ENCODE assay signal across 14 cellular contexts in the genomic region with DNA sequence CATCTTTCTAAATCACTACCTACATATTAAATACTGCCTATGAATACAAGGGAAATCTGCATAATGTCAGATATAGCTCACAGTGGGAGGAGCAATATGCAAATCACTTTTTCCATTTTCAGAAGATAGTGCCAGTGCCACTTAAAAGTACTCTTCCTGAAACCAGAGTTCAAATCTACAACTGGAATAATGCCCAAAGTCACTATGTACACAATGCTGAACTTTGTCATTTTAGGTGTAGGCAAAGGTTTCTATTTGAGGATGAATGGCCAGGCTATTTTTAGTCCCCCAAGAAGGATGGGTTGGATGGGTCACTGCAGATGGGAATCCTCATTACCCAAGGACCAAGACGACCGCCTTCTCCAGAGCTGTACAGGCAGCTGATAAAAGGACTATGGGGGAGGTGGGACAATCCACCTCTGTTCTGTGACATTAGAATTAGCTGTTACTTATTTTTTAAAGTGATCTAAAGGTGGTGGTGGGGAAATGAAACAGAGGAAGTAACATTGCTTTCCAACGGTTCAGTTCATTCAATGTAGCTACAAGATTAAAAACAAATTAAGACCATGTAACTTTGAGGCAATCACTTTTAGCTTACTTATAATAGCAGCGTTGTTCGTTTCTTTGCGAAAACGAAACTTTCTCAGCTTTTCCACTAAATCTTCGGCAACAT. TPM values are rescaled to one million over a fixed set of nuclear protein-coding genes. Genes with fewer than 3 reads are reported as not detected.
A peak's percentile ranks its signal among the peaks of the same experiment; 100 is the strongest.
DNase-seq lines count a peak whose midpoint lies in the region; ATAC-seq and TF ChIP-seq lines count a peak whose summit lies in the region.
"Had no signal": no experiment of that assay in that cellular context is flagged by ENCODE, and none has a peak within 500 bp of the region (broad histone marks: within the 10 kb centered on the region; RNA-seq: fewer than 3 reads in every experiment).

No MANE protein-coding gene starts in this region.

- no peak overlapping the region for H3K18ac ChIP-seq in mesenchymal stem cell (ENCODE audit: low read depth in 1 of 2, low read length in 2 of 2)
- no peak overlapping the region for H3K18ac ChIP-seq in neuronal stem cell (ENCODE audit: low read length)

- H4K91ac ChIP-seq in mesenchymal stem cell (ENCODE audit: low read length) (no peak overlapping the region), neuronal stem cell (ENCODE audit: low read depth, low read length, poor library complexity) (no peak overlapping the region)

- H3K27me3 ChIP-seq in DOHH2 (ENCODE audit: control insufficient read depth, low read length) (no peaks in the 10 kb centered on the region), SU-DHL-6 (ENCODE audit: low read length) (no peaks in the 10 kb centered on the region), mesenchymal stem cell (ENCODE audit: control insufficient read depth in 1 of 2, insufficient read depth in 1 of 2, low read length in 2 of 2) (no peaks in the 10 kb centered on the region), neuronal stem cell (ENCODE audit: control insufficient read depth in 3 of 3, insufficient read depth in 3 of 3, low read depth in 1 of 3, low read length in 3 of 3) (no peaks in the 10 kb centered on the region)
- H3K27me3 ChIP-seq: gastroesophageal sphincter had no signal

- H3K4me1 ChIP-seq in DOHH2 (ENCODE audit: control insufficient read depth, low read length) (peaks cover 77% of the 10 kb centered on the region), mesenchymal stem cell (ENCODE audit: control insufficient read depth, insufficient read depth, low read depth, low read length) (peaks cover 6% of the 10 kb centered on the region), neuronal stem cell (ENCODE audit: control insufficient read depth in 2 of 2, insufficient read depth in 1 of 2, low read depth in 1 of 2, low read length in 2 of 2) (no peaks in the 10 kb centered on the region)

- no peak overlapping the region for H3K23ac ChIP-seq in mesenchymal stem cell (ENCODE audit: low read length in 2 of 2)
- H3K23ac ChIP-seq in neuronal stem cell (ENCODE audit: low read depth, low read length, poor library complexity): no peak overlapping the region

- peaks cover 30% of the 10 kb centered on the region for H3F3A ChIP-seq in DOHH2 (ENCODE audit: control insufficient read depth, insufficient read depth)
- H3F3A ChIP-seq in SU-DHL-6 (ENCODE audit: insufficient read depth): peaks cover 23% of the 10 kb centered on the region

- H2AK5ac ChIP-seq in mesenchymal stem cell (ENCODE audit: low read length, severe bottlenecking): peak overlapping the region; percentile 21
- H2AK5ac ChIP-seq in neuronal stem cell (ENCODE audit: low read depth, low read length): no peak overlapping the region

- H4K20me1 ChIP-seq in DOHH2 (ENCODE audit: control insufficient read depth, insufficient read depth, low read depth, low read length): no peaks in the 10 kb centered on the region
- no peaks in the 10 kb centered on the region for H4K20me1 ChIP-seq in SU-DHL-6 (ENCODE audit: low read depth, low read length)

- 93% methylated on average over 8 of the region's 8 CpGs for WGBS in mesenchymal stem cell
- no CpG with 5 or more reads among the region's 8 CpGs for WGBS in neuronal stem cell (ENCODE audit: extremely low coverage in 2 of 2, insufficient read length in 2 of 2, insufficient replicate concordance in 1 of 2), 2 donors

- H3K36me3 ChIP-seq in DOHH2 (ENCODE audit: control insufficient read depth, low read length): peaks cover 59% of the 10 kb centered on the region
- peaks cover 34% of the 10 kb centered on the region; the same call in 1 of the 2 replicates for H3K36me3 ChIP-seq in SU-DHL-6 (ENCODE audit: low read length)
- H3K36me3 ChIP-seq in mesenchymal stem cell (ENCODE audit: control insufficient read depth in 1 of 2, insufficient read depth in 2 of 2, low read depth in 1 of 2, low read length in 2 of 2): peaks cover 7 to 52% of the 10 kb centered on the region in 2 experiments
- H3K36me3 ChIP-seq in neuronal stem cell (replicated peaks in 1 of 2; ENCODE audit: control insufficient read depth in 2 of 2, insufficient read depth in 2 of 2, low read length in 2 of 2): peaks cover 5 to 70% of the 10 kb centered on the region in 2 donors

- peak overlapping the region; percentile 96 for H3K27ac ChIP-seq in DOHH2 (ENCODE audit: low read depth, low read length)
- H3K27ac ChIP-seq in SU-DHL-6 (ENCODE audit: low read depth, low read length): peak overlapping the region; percentile 57
- no peak overlapping the region for H3K27ac ChIP-seq in mesenchymal stem cell (ENCODE audit: low read length, poor library complexity, severe bottlenecking)
- no peak overlapping the region for H3K27ac ChIP-seq in neuronal stem cell (replicated peaks; ENCODE audit: low read length)
- H3K27ac ChIP-seq: gastroesophageal sphincter had no signal

- H3K9ac ChIP-seq in SU-DHL-6 (ENCODE audit: low read length): peak overlapping the region; percentile 19
- no peak overlapping the region for H3K9ac ChIP-seq in mesenchymal stem cell (ENCODE audit: low read length)
- no peak overlapping the region for H3K9ac ChIP-seq in neuronal stem cell (ENCODE audit: low read depth, low read length, poor library complexity)

- H2BK15ac ChIP-seq in mesenchymal stem cell (ENCODE audit: low read depth, poor library complexity, severe bottlenecking) (no peak overlapping the region), neuronal stem cell (ENCODE audit: low read length) (no peak overlapping the region)

- H2BK120ac ChIP-seq in mesenchymal stem cell (ENCODE audit: low read depth, low read length) (no peak overlapping the region), neuronal stem cell (ENCODE audit: low read depth, low read length) (no peak overlapping the region)

- H3K14ac ChIP-seq in mesenchymal stem cell (ENCODE audit: low read length in 2 of 2) (no peak overlapping the region), neuronal stem cell (ENCODE audit: low read length) (no peak overlapping the region)

- H3K79me2 ChIP-seq in DOHH2 (ENCODE audit: control insufficient read depth, low read length) (peaks cover 75% of the 10 kb centered on the region), SU-DHL-6 (ENCODE audit: insufficient read depth, low read length) (peaks cover 63% of the 10 kb centered on the region)

- H3K79me1 ChIP-seq in mesenchymal stem cell (replicated peaks; ENCODE audit: low read length, poor library complexity, severe bottlenecking) (no peaks in the 10 kb centered on the region), neuronal stem cell (ENCODE audit: low read depth, low read length) (no peaks in the 10 kb centered on the region)

- DNase-seq in mesenchymal stem cell (no peak), neuronal stem cell (ENCODE audit: low spot score) (no peak), ecto neural progenitor cell (ENCODE audit: low spot score) (no peak), NCI-H1092 (lab: John Stamatoyannopoulos, UW) (no peak)
- DNase-seq: effector memory CD8-positive, alpha-beta T cell; NCI-H1048; NCI-H226 had no signal

- H2BK12ac ChIP-seq in mesenchymal stem cell (ENCODE audit: low read length in 2 of 2) (no peak overlapping the region), neuronal stem cell (ENCODE audit: low read length) (no peak overlapping the region)

- H3K9me2 ChIP-seq in DOHH2 (replicated peaks; ENCODE audit: control insufficient read depth, low read length) (no peaks in the 10 kb centered on the region), SU-DHL-6 (replicated peaks; ENCODE audit: insufficient read depth, low read length) (no peaks in the 10 kb centered on the region)

- H2AFZ ChIP-seq in SU-DHL-6 (ENCODE audit: low read depth, low read length, severe bottlenecking): no peak overlapping the region
- no peak overlapping the region for H2AFZ ChIP-seq in mesenchymal stem cell (ENCODE audit: low read depth, low read length)
- H2AFZ ChIP-seq in neuronal stem cell (ENCODE audit: low read length): no peak overlapping the region
- H2AFZ ChIP-seq: GM23338 had no signal

- H3K9me3 ChIP-seq in DOHH2 (ENCODE audit: control insufficient read depth, insufficient read depth, low read length) (no peaks in the 10 kb centered on the region), SU-DHL-6 (ENCODE audit: insufficient read depth, low read length) (no peaks in the 10 kb centered on the region), mesenchymal stem cell (ENCODE audit: control insufficient read depth, low read length) (no peaks in the 10 kb centered on the region), neuronal stem cell (replicated peaks in 1 of 2; ENCODE audit: control insufficient read depth in 2 of 2, insufficient read depth in 1 of 2, low read depth in 1 of 2, low read length in 2 of 2) (peaks cover 0 to 13% of the 10 kb centered on the region in 2 donors)
- H3K9me3 ChIP-seq: gastroesophageal sphincter had no signal

- peak overlapping the region; percentile 77 for H3K4me3 ChIP-seq in DOHH2 (ENCODE audit: low read length)
- peak overlapping the region; percentile 16 for H3K4me3 ChIP-seq in SU-DHL-6 (ENCODE audit: insufficient read depth, low read length, poor library complexity, severe bottlenecking)
- no peak overlapping the region for H3K4me3 ChIP-seq in mesenchymal stem cell (ENCODE audit: insufficient read depth in 1 of 2, low read depth in 1 of 2, low read length in 2 of 2)
- no peak overlapping the region for H3K4me3 ChIP-seq in neuronal stem cell (ENCODE audit: low read length in 2 of 2)
- H3K4me3 ChIP-seq: gastroesophageal sphincter, GM23338, skin epidermis had no signal

- peak; percentile 36 for ATAC-seq in GM21786 (IDR thresholded peaks at IDR 0.05; ENCODE audit: unreplicated experiment)
- ATAC-seq in GM19455 (IDR thresholded peaks at IDR 0.05; ENCODE audit: unreplicated experiment): no peak
- ATAC-seq: effector memory CD8-positive, alpha-beta T cell; gastroesophageal sphincter; GM23338 had no signal

- H3K4me2 ChIP-seq in DOHH2 (ENCODE audit: low read length) (peak overlapping the region; percentile 92), SU-DHL-6 (ENCODE audit: low read depth, low read length, poor library complexity, severe bottlenecking) (peak overlapping the region; percentile 49), mesenchymal stem cell (ENCODE audit: low read length, poor library complexity, severe bottlenecking) (no peak overlapping the region), neuronal stem cell (ENCODE audit: insufficient read depth, low read length, poor library complexity, severe bottlenecking) (no peak overlapping the region)
- H3K4me2 ChIP-seq: GM23338 had no signal

- TF ChIP-seq CTCF in DOHH2 (IDR thresholded peaks at IDR 0.05; ENCODE audit: low read depth, low read length, poor library complexity, severe bottlenecking) (no peak), SU-DHL-6 (IDR thresholded peaks at IDR 0.05; ENCODE audit: insufficient read depth, low read length, poor library complexity, severe bottlenecking) (no peak)

- H2BK5ac ChIP-seq in mesenchymal stem cell (ENCODE audit: low read depth, low read length, poor library complexity, severe bottlenecking) (no peak overlapping the region), neuronal stem cell (ENCODE audit: low read length) (no peak overlapping the region)

- H3K4ac ChIP-seq in mesenchymal stem cell (ENCODE audit: low read depth in 1 of 2, low read length in 2 of 2): no peak overlapping the region
- no peak overlapping the region for H3K4ac ChIP-seq in neuronal stem cell (ENCODE audit: low read length)

- H4K8ac ChIP-seq in mesenchymal stem cell (ENCODE audit: low read length) (no peak overlapping the region), neuronal stem cell (ENCODE audit: low read depth, low read length) (no peak overlapping the region)

RNA-seq across cellular contexts. Expression of gene GMFB, which starts 5.6 kb away (rescaled TPM):
- polyA plus RNA-seq in mesenchymal stem cell (2013, experiment 1 of 2): 44.1 TPM
- 45.1 TPM for polyA plus RNA-seq in mesenchymal stem cell (2013, experiment 2 of 2)
- 54.7 TPM for polyA plus RNA-seq in neuronal stem cell (2013, experiment 1 of 2)
- polyA plus RNA-seq in neuronal stem cell (2013, experiment 2 of 2): 55.2 TPM

RNA-seq across cellular contexts. Expression of gene CGRRF1, which starts 26.5 kb away (rescaled TPM):
- polyA plus RNA-seq in mesenchymal stem cell (2013, experiment 1 of 2): 13.6 TPM
- polyA plus RNA-seq in mesenchymal stem cell (2013, experiment 2 of 2): 14.4 TPM
- 18.5 TPM for polyA plus RNA-seq in neuronal stem cell (2013, experiment 1 of 2)
- 20.2 TPM for polyA plus RNA-seq in neuronal stem cell (2013, experiment 2 of 2)

RNA-seq across cellular contexts. Expression of gene CNIH1, which starts 42.0 kb away (rescaled TPM):
- 195 TPM for polyA plus RNA-seq in mesenchymal stem cell (2013, experiment 1 of 2)
- polyA plus RNA-seq in mesenchymal stem cell (2013, experiment 2 of 2): 199 TPM
- polyA plus RNA-seq in neuronal stem cell (2013, experiment 1 of 2): 141 TPM
- 128 TPM for polyA plus RNA-seq in neuronal stem cell (2013, experiment 2 of 2)

Comparison
In these comparisons a context has a peak if more than half of its experiments do, and no peak if none do; other contexts are left out.
1. H3K27ac ChIP-seq: peak in DOHH2 (single experiment) and SU-DHL-6 (single experiment); none in mesenchymal stem cell (single experiment) and neuronal stem cell (single experiment).
2. H3K4me2 ChIP-seq: peak in DOHH2 (single experiment) and SU-DHL-6 (single experiment); none in mesenchymal stem cell (single experiment) and neuronal stem cell (single experiment).
3. H3K4me3 ChIP-seq: peak in DOHH2 (single experiment) and SU-DHL-6 (single experiment); none in mesenchymal stem cell (0 of 2) and neuronal stem cell (0 of 2).